ENCODE assay signal across 19 cellular contexts in the genomic region with DNA sequence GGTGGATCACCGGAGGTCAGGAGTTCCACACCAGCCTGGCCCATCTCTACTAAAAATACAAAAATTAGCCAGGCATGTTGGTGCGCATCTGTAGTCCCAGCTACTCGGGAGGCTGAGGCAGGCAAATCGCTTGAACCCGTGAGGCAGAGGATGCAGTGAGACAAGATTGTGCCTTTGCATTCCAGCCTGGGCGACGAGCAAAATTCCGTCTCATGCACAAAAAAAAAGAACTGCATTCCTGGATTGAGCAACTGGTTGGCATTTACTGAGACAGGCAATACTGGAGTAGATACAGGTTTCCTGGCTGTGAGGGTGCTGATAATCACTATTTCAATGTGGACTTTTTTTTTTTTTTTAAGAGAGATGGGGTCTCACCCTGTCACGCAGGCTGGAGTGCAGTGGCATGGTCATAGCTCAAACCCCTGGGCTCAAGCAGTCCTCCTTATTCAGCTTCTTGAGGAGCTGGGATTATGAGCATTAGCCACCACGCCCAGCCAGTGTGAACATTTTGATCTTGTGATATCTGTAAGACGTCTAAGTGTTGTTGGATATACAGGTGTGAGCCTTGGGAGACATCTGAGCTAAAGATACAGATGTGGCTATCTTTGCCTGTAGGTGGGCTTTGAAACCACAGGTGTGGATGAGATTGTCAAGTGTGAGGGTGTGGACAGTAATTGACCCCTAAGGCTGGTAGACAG.
"Had no signal": no experiment of that assay in that cellular context is flagged by ENCODE, and none has a peak within 500 bp of the region (broad histone marks: within the 10 kb centered on the region; RNA-seq: fewer than 3 reads in every experiment).

No MANE protein-coding gene starts in this region.

- H3K27ac ChIP-seq: colonic mucosa, lower lobe of right lung, pancreas, thoracic aorta, tibial nerve, vagina had no signal

- H3K4me3 ChIP-seq: colonic mucosa, lower lobe of right lung, pancreas, right lobe of liver, smooth muscle cell, thoracic aorta, tibial nerve, vagina had no signal

- H3K36me3 ChIP-seq: colonic mucosa, pancreas had no signal

- DNase-seq: colonic mucosa; dermis blood vessel endothelial cell; effector memory CD8-positive, alpha-beta T cell; immature natural killer cell; left ventricle myocardium superior; lower lobe of right lung; naive thymus-derived CD8-positive, alpha-beta T cell; nephron progenitor cell; pancreas; right lobe of liver; stimulated activated CD4-positive, alpha-beta T cell treated with anti-CD3 and anti-CD28 coated beads, Interleukin-2, amount 100 ng/mL, for 24 hours; stimulated activated CD4-positive, alpha-beta T cell treated with anti-CD3 and anti-CD28 coated beads, Interleukin-4, amount 100 ng/mL, for 24 hours; stimulated activated naive CD8-positive, alpha-beta T cell treated with anti-CD3 and anti-CD28 coated beads, Interleukin-15, Interleukin-2, amounts not matched to agents 100 U/mL and 50 U/mL, for 24 hours; substantia nigra had no signal

- H3K9me3 Mint-ChIP-seq: effector memory CD8-positive, alpha-beta T cell; immature natural killer cell; naive thymus-derived CD8-positive, alpha-beta T cell; nephron progenitor cell; stimulated activated memory B cell treated with anti-CD40 and anti-IgM and Interleukin-4, amounts not matched to agents 10 μg/mL and 1 μg/mL and 100 μg/mL, for 72 hours had no signal

- H3K9me3 ChIP-seq: colonic mucosa, lower lobe of right lung, pancreas, right lobe of liver, thoracic aorta, tibial nerve, vagina had no signal

- H3K4me2 ChIP-seq: smooth muscle cell had no signal

- H3K4me1 ChIP-seq: pancreas had no signal

- H3K27ac Mint-ChIP-seq: effector memory CD8-positive, alpha-beta T cell; stimulated activated memory B cell treated with anti-CD40 and anti-IgM and Interleukin-4, amounts not matched to agents 10 μg/mL and 1 μg/mL and 100 μg/mL, for 72 hours had no signal

- H3K27me3 ChIP-seq: colonic mucosa, pancreas, right lobe of liver, tibial nerve, vagina had no signal

- H3K4me3 Mint-ChIP-seq: effector memory CD8-positive, alpha-beta T cell; immature natural killer cell; naive thymus-derived CD8-positive, alpha-beta T cell; nephron progenitor cell; stimulated activated memory B cell treated with anti-CD40 and anti-IgM and Interleukin-4, amounts not matched to agents 10 μg/mL and 1 μg/mL and 100 μg/mL, for 72 hours had no signal

- H3K27me3 Mint-ChIP-seq: effector memory CD8-positive, alpha-beta T cell; naive thymus-derived CD8-positive, alpha-beta T cell; stimulated activated memory B cell treated with anti-CD40 and anti-IgM and Interleukin-4, amounts not matched to agents 10 μg/mL and 1 μg/mL and 100 μg/mL, for 72 hours had no signal
